ENCODE assay signal across 8 cellular contexts in the genomic region with DNA sequence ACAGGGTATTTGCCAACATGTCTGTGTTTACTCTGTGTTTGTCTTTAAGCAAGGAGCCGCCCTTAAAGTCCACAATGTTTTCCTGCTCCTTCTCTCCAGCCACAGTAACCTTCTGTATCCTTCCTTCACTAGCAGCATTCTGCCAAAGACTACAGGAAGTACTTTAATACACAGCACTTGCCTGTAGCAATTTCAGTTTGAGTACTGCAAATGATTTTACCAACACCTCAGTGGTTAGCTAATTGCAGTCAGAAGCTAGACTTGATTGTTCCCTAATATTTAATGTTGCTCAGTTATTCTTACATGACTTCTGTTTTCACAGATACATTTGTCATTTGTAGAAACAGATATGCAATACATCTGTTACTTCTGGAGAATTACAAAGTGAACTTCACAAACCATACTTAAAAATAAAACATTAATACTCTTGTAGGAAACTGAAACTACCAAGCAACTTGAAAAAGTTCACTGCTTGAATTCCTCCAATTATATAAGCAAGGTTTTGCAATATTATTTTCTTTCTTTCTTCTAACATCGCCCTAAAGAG.
DNase-seq lines count a peak whose midpoint lies in the region; ATAC-seq, FAIRE-seq and TF ChIP-seq lines count a peak whose summit lies in the region.

No MANE protein-coding gene starts in this region.

- peaks cover 0 to 6% of the 10 kb centered on the region in 2 donors for H3K9me3 ChIP-seq in kidney (ENCODE audit: control insufficient read depth in 1 of 2, low read length in 2 of 2)
- H3K9me3 ChIP-seq in upper lobe of left lung: no peaks in the 10 kb centered on the region

- POLR2A ChIA-PET in activated CD8-positive, alpha-beta T cell treated with anti-CD3 and anti-CD28 coated beads for 36 hours (lab: Charles Lee): no interaction called here

- H3K4me3 Mint-ChIP-seq in activated CD8-positive, alpha-beta T cell treated with anti-CD3 and anti-CD28 coated beads for 36 hours: no peak overlapping the region

- no peak for TF ChIP-seq CTCF in activated CD8-positive, alpha-beta T cell treated with anti-CD3 and anti-CD28 coated beads for 36 hours (IDR thresholded peaks at IDR 0.05)
- TF ChIP-seq CTCF in kidney (IDR thresholded peaks at IDR 0.05; ENCODE audit: borderline replicate concordance, extremely low read depth, insufficient read depth): no peak
- TF ChIP-seq CTCF in upper lobe of left lung (IDR thresholded peaks at IDR 0.05): no peak

- H3K27ac Mint-ChIP-seq in activated CD8-positive, alpha-beta T cell treated with anti-CD3 and anti-CD28 coated beads for 36 hours: no peak overlapping the region

- H3K27me3 Mint-ChIP-seq in activated CD8-positive, alpha-beta T cell treated with anti-CD3 and anti-CD28 coated beads for 36 hours: no peaks in the 10 kb centered on the region

- H3K4me1 ChIP-seq in kidney (ENCODE audit: control insufficient read depth in 1 of 2, insufficient read depth in 1 of 2, low read depth in 1 of 2, low read length in 2 of 2) (no peaks in the 10 kb centered on the region), upper lobe of left lung (peaks cover 22 to 31% (median 28%) of the 10 kb centered on the region in 4 donors)

- TF ChIP-seq POLR2A in upper lobe of left lung (IDR thresholded peaks at IDR 0.05): peak in 1 of 4 donors; percentile 43

- peak; percentile 68 for ATAC-seq in GM18520 (IDR thresholded peaks at IDR 0.05; ENCODE audit: unreplicated experiment)
- peak; percentile 59 for ATAC-seq in HG03439 (IDR thresholded peaks at IDR 0.05; ENCODE audit: unreplicated experiment)
- peak; percentile 64 for ATAC-seq in activated CD8-positive, alpha-beta T cell treated with anti-CD3 and anti-CD28 coated beads for 36 hours
- peak; percentile 71 to 87 for ATAC-seq in upper lobe of left lung (ENCODE audit: low FRiP score in 2 of 2)
- no peak for ATAC-seq in GM18873 (IDR thresholded peaks at IDR 0.05; ENCODE audit: low FRiP score, unreplicated experiment)

- peak; percentile 27 for DNase-seq in Ammon's horn (ENCODE audit: low spot score)
- DNase-seq in activated CD8-positive, alpha-beta T cell treated with anti-CD3 and anti-CD28 coated beads for 36 hours: no peak
- DNase-seq in kidney: no peak
- peak in 1 of 2 donors; percentile 30 for DNase-seq in upper lobe of left lung
- no peak for DNase-seq in NCI-H446 (lab: John Stamatoyannopoulos, UW)

- no peak for TF ChIP-seq EP300 in upper lobe of left lung (IDR thresholded peaks at IDR 0.05)

- FAIRE-seq in kidney (lab: Jason Lieb, UNC): no peak

- peaks cover 36% of the 10 kb centered on the region for H3K4me1 Mint-ChIP-seq in activated CD8-positive, alpha-beta T cell treated with anti-CD3 and anti-CD28 coated beads for 36 hours (ENCODE audit: low read depth)

- CTCF ChIA-PET in activated CD8-positive, alpha-beta T cell treated with anti-CD3 and anti-CD28 coated beads for 36 hours (lab: Charles Lee): interaction anchor here (0.7 to 0.8 kb wide), 2 partner anchors 49 to 105 kb away, joined by 3 read pairs; no protein-coding TSS in a partner anchor

- H3K9ac ChIP-seq in kidney (ENCODE audit: low read length in 2 of 2): peak overlapping the region in 1 of 2 donors; percentile 14

- no peaks in the 10 kb centered on the region for H3K36me3 ChIP-seq in kidney (ENCODE audit: control insufficient read depth in 1 of 2, insufficient read depth in 2 of 2, low read length in 2 of 2)
- H3K36me3 ChIP-seq in upper lobe of left lung: peaks cover 0 to 6% (median 0%) of the 10 kb centered on the region in 4 donors

- no peak overlapping the region for H3K27ac ChIP-seq in kidney (ENCODE audit: low read depth in 2 of 2, low read length in 2 of 2)
- H3K27ac ChIP-seq in upper lobe of left lung: peak overlapping the region; percentile 55 to 78 (median 70)

- H3K27me3 ChIP-seq in upper lobe of left lung: no peaks in the 10 kb centered on the region

- peaks cover 10% of the 10 kb centered on the region for H3K36me3 Mint-ChIP-seq in activated CD8-positive, alpha-beta T cell treated with anti-CD3 and anti-CD28 coated beads for 36 hours (ENCODE audit: low read depth)

- intact Hi-C loops in activated CD8-positive, alpha-beta T cell treated with anti-CD3 and anti-CD28 coated beads for 36 hours (cut with micrococcal nuclease): no loop called here
- intact Hi-C loops in kidney (cut with DNase I): no loop called here

- H3K4me3 ChIP-seq in kidney (ENCODE audit: low read length in 2 of 2): peak overlapping the region; percentile 13 to 23
- peak overlapping the region in 3 of 4 donors; percentile 9 to 19 (median 18) for H3K4me3 ChIP-seq in upper lobe of left lung

- peaks cover 6% of the 10 kb centered on the region for H3K9me3 Mint-ChIP-seq in activated CD8-positive, alpha-beta T cell treated with anti-CD3 and anti-CD28 coated beads for 36 hours

- 5 to 10% methylated on average over 2 of the region's 2 CpGs for WGBS in upper lobe of left lung, 2 donors

Comparison
In these comparisons a context has a peak if more than half of its experiments do, and no peak if none do; other contexts are left out.
1. H3K27ac ChIP-seq: peak in upper lobe of left lung (4 of 4); none in kidney (0 of 2).